ENCODE assay signal across 8 cellular contexts in the genomic region with DNA sequence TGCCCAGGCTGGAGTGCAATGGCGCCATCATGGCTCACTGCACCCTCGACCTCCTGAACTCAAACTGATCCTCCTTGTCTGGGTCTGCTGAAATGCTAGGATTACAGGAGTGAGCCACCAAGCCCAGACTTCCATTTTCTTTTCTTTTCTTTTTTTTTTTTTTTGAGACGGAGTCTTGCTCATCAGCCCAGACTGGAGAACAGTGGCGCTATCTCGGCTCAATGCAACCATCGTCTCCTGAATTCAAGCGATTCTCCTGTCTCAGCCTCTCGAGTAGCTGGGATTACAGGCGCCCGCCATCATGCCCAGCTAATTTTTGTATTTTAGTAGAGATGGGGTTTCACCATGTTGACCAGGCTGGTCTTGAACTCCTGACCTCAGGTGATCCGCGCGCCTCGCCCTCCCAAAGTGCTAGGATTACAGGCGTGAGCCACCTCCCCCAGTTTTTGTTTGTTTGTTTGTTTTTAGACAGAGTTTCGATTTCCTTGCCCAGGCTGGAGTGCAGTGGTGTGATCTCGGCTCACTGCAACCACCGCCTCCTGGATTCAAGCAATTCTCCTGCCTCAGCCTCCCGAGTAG. TPM values are rescaled to one million over a fixed set of nuclear protein-coding genes. Genes with fewer than 3 reads are reported as not detected.
DNase-seq lines count a peak whose midpoint lies in the region; ATAC-seq, FAIRE-seq and TF ChIP-seq lines count a peak whose summit lies in the region.
"Not testable (repeated sequence)": the region's sequence is repeated elsewhere in the genome, so short reads cannot be mapped to it uniquely, and the experiment has no call there.

No MANE protein-coding gene starts in this region.

- not testable (repeated sequence) for H3K9me3 Mint-ChIP-seq in CD4-positive, alpha-beta memory T cell; IgD-negative memory B cell; T-helper 2 cell treated with Interferon-gamma antibody and Interleukin-4, amounts not matched to agents 5 μg/mL and 100 μg/mL, for 36 hours; activated naive CD8-positive, alpha-beta T cell treated with anti-CD3 and anti-CD28 coated beads, Interleukin-2, amount 50 U/mL, for 24 hours

- peak overlapping the region; percentile 94 to 99 (median 97) for H3K27ac Mint-ChIP-seq in CD4-positive, alpha-beta memory T cell
- peak overlapping the region in 2 of 3 donors; percentile 88 to 98 for H3K27ac Mint-ChIP-seq in IgD-negative memory B cell
- peak overlapping the region; percentile 94 for H3K27ac Mint-ChIP-seq in T-helper 2 cell treated with Interferon-gamma antibody and Interleukin-4, amounts not matched to agents 5 μg/mL and 100 μg/mL, for 36 hours
- H3K27ac Mint-ChIP-seq in activated naive CD8-positive, alpha-beta T cell treated with anti-CD3 and anti-CD28 coated beads, Interleukin-2, amount 50 U/mL, for 24 hours = peak overlapping the region; percentile 90

- peaks cover 37% of the 10 kb centered on the region for H3K79me2 ChIP-seq in endothelial cell of umbilical vein (ENCODE audit: control insufficient read depth, insufficient read depth, low read length)

- peak overlapping the region; percentile 42 for H3K4me2 ChIP-seq in endothelial cell of umbilical vein (ENCODE audit: insufficient read depth, low read length)

- peak overlapping the region; percentile 11 for H3K9ac ChIP-seq in endothelial cell of umbilical vein (replicated peaks; ENCODE audit: extremely low read depth, insufficient read depth, low read length)
- H3K9ac ChIP-seq in rectal smooth muscle tissue (ENCODE audit: low read length) = not testable (repeated sequence)

- H3K4me3 ChIP-seq in CD4-positive, alpha-beta memory T cell (ENCODE audit: low read length in 2 of 2) = peak overlapping the region in 1 of 2 donors; percentile 32
- H3K4me3 ChIP-seq in endothelial cell of umbilical vein (replicated peaks in 1 of 3; ENCODE audit: insufficient read depth in 1 of 3, low read depth in 1 of 3, low read length in 3 of 3) = peak overlapping the region in 1 of 3 experiments; percentile 5
- H3K4me3 ChIP-seq in lower lobe of right lung = peak overlapping the region; percentile 31
- peak overlapping the region; percentile 36 for H3K4me3 ChIP-seq in rectal smooth muscle tissue (ENCODE audit: low read length)
- not testable (repeated sequence) for H3K4me3 ChIP-seq in upper lobe of right lung

- H3K9me3 ChIP-seq in CD4-positive, alpha-beta memory T cell (ENCODE audit: control insufficient read depth in 1 of 2, low read length in 2 of 2); endothelial cell of umbilical vein (replicated peaks; ENCODE audit: control insufficient read depth, insufficient read depth, low read length); lower lobe of right lung; upper lobe of right lung: not testable (repeated sequence)

- intact Hi-C loops in CD4-positive, alpha-beta memory T cell (cut with micrococcal nuclease) = loop anchor here (1.0 kb wide), 6 partner anchors 21 to 396 kb away; partner anchors contain the start of genes COPE, DDX49, KXD1 and UBA52
- intact Hi-C loops in endothelial cell of umbilical vein (cut with micrococcal nuclease) = loop anchor here (1.0 kb wide), 4 partner anchors 21 to 66 kb away; partner anchors contain the start of genes KXD1 and UBA52
- intact Hi-C loops in lower lobe of right lung (cut with DNase I); upper lobe of right lung (cut with DNase I): not testable (repeated sequence)

- not testable (repeated sequence) for FAIRE-seq in endothelial cell of umbilical vein (lab: Jason Lieb, UNC)

- peak overlapping the region; percentile 65 for H3K27ac ChIP-seq in CD4-positive, alpha-beta memory T cell (ENCODE audit: low read depth, low read length)
- H3K27ac ChIP-seq in endothelial cell of umbilical vein (ENCODE audit: insufficient read depth, low read depth, low read length); rectal smooth muscle tissue (ENCODE audit: low read depth, low read length): not testable (repeated sequence)
- H3K27ac ChIP-seq in lower lobe of right lung (peak overlapping the region; percentile 62), upper lobe of right lung (peak overlapping the region; percentile 47)

- not testable (repeated sequence) for H3K27me3 ChIP-seq in CD4-positive, alpha-beta memory T cell (ENCODE audit: insufficient read depth, low read length); endothelial cell of umbilical vein (ENCODE audit: control insufficient read depth in 2 of 2, insufficient read depth in 2 of 2, low read length in 2 of 2); lower lobe of right lung (ENCODE audit: low read depth); rectal smooth muscle tissue (ENCODE audit: control insufficient read depth, insufficient read depth, low read length); upper lobe of right lung

- peaks cover 6 to 33% (median 18%) of the 10 kb centered on the region in 4 donors for H3K4me1 Mint-ChIP-seq in CD4-positive, alpha-beta memory T cell
- peaks cover 0 to 15% (median 8%) of the 10 kb centered on the region in 3 donors for H3K4me1 Mint-ChIP-seq in IgD-negative memory B cell
- not testable (repeated sequence) for H3K4me1 Mint-ChIP-seq in T-helper 2 cell treated with Interferon-gamma antibody and Interleukin-4, amounts not matched to agents 5 μg/mL and 100 μg/mL, for 36 hours (ENCODE audit: low read depth)
- peaks cover 17% of the 10 kb centered on the region for H3K4me1 Mint-ChIP-seq in activated naive CD8-positive, alpha-beta T cell treated with anti-CD3 and anti-CD28 coated beads, Interleukin-2, amount 50 U/mL, for 24 hours

- dilution Hi-C loops in endothelial cell of umbilical vein (cut with MboI; ENCODE audit: extremely low pct_ligation_motif_present, low sequenced_read_pairs) = not testable (repeated sequence)

- POLR2A ChIA-PET in CD4-positive, alpha-beta memory T cell (lab: Charles Lee; ENCODE audit: partially characterized antibody) = interaction anchor here (0.6 to 8.1 kb wide), 17 partner anchors 9 to 396 kb away, joined by 3 to 83 read pairs (median 10); partner anchors contain the start of genes COPE, DDX49, FKBP8 and KXD1
- POLR2A ChIA-PET in endothelial cell of umbilical vein (lab: Charles Lee) = interaction anchor here (2.1 kb wide), 1 partner anchor 48 kb away, joined by 5 read pairs; the partner anchor contains the start of gene UBA52

- H3K36me3 ChIP-seq in CD4-positive, alpha-beta memory T cell (ENCODE audit: insufficient read depth, low read length); endothelial cell of umbilical vein (ENCODE audit: control insufficient read depth in 2 of 2, extremely low read depth in 1 of 2, insufficient read depth in 2 of 2, low read length in 2 of 2); lower lobe of right lung; rectal smooth muscle tissue (ENCODE audit: control insufficient read depth, insufficient read depth, low read length); upper lobe of right lung: not testable (repeated sequence)

- not testable (repeated sequence) for ATAC-seq in activated naive CD8-positive, alpha-beta T cell treated with anti-CD3 and anti-CD28 coated beads, Interleukin-2, amount 50 U/mL, for 24 hours; lower lobe of right lung; upper lobe of right lung

- H3K36me3 Mint-ChIP-seq in CD4-positive, alpha-beta memory T cell = peaks cover 0 to 14% of the 10 kb centered on the region in 2 donors
- H3K36me3 Mint-ChIP-seq in IgD-negative memory B cell; T-helper 2 cell treated with Interferon-gamma antibody and Interleukin-4, amounts not matched to agents 5 μg/mL and 100 μg/mL, for 36 hours (ENCODE audit: low read depth); activated naive CD8-positive, alpha-beta T cell treated with anti-CD3 and anti-CD28 coated beads, Interleukin-2, amount 50 U/mL, for 24 hours (ENCODE audit: low read depth): not testable (repeated sequence)

- not testable (repeated sequence) for H4K20me1 ChIP-seq in endothelial cell of umbilical vein (replicated peaks; ENCODE audit: control insufficient read depth, extremely low read depth, insufficient read depth, low read length)

- TF ChIP-seq CTCF in endothelial cell of umbilical vein (IDR thresholded peaks at IDR 0.05; ENCODE audit: extremely low read depth in 1 of 2, insufficient read depth in 1 of 2, low read depth in 1 of 2, low read length in 2 of 2); lower lobe of right lung (IDR thresholded peaks at IDR 0.05); upper lobe of right lung (IDR thresholded peaks at IDR 0.05): not testable (repeated sequence)

- H3K4me3 Mint-ChIP-seq in CD4-positive, alpha-beta memory T cell = peak overlapping the region in 7 of 8 donors; percentile 16 to 96 (median 93)
- H3K4me3 Mint-ChIP-seq in IgD-negative memory B cell = peak overlapping the region in 2 of 4 donors; percentile 17 to 34
- peak overlapping the region; percentile 91 for H3K4me3 Mint-ChIP-seq in T-helper 2 cell treated with Interferon-gamma antibody and Interleukin-4, amounts not matched to agents 5 μg/mL and 100 μg/mL, for 36 hours
- peak overlapping the region; percentile 81 for H3K4me3 Mint-ChIP-seq in activated naive CD8-positive, alpha-beta T cell treated with anti-CD3 and anti-CD28 coated beads, Interleukin-2, amount 50 U/mL, for 24 hours

- peak overlapping the region; percentile 12 for H2AFZ ChIP-seq in endothelial cell of umbilical vein (ENCODE audit: low read depth, low read length)

- TF ChIP-seq POLR2A in endothelial cell of umbilical vein (IDR thresholded peaks at IDR 0.05; ENCODE audit: low read depth, low read length) = not testable (repeated sequence)

- CTCF ChIA-PET in CD4-positive, alpha-beta memory T cell (lab: Charles Lee; ENCODE audit: partially characterized antibody) = interaction anchor here (0.7 to 8.0 kb wide), 8 partner anchors 14 to 324 kb away, joined by 3 to 131 read pairs (median 14); partner anchors contain the start of gene REX1BD
- CTCF ChIA-PET in endothelial cell of umbilical vein (lab: Charles Lee) = interaction anchor here (0.8 to 3.6 kb wide), 6 partner anchors 16 to 324 kb away, joined by 3 to 25 read pairs (median 4); partner anchors contain the start of genes KXD1 and REX1BD

- H3K9me1 ChIP-seq in endothelial cell of umbilical vein (replicated peaks; ENCODE audit: control insufficient read depth, extremely low read depth, insufficient read depth, low read length) = not testable (repeated sequence)

- H3K4me1 ChIP-seq in CD4-positive, alpha-beta memory T cell (ENCODE audit: insufficient read depth, low read length) = peaks cover 29% of the 10 kb centered on the region
- peaks cover 12% of the 10 kb centered on the region for H3K4me1 ChIP-seq in endothelial cell of umbilical vein (ENCODE audit: control insufficient read depth, extremely low read depth, insufficient read depth, low read length)
- H3K4me1 ChIP-seq in lower lobe of right lung = peaks cover 28% of the 10 kb centered on the region
- H3K4me1 ChIP-seq in rectal smooth muscle tissue (ENCODE audit: control insufficient read depth, insufficient read depth, low read length) = not testable (repeated sequence)
- peaks cover 19% of the 10 kb centered on the region for H3K4me1 ChIP-seq in upper lobe of right lung

- BruUV-seq in endothelial cell of umbilical vein (replicated peaks; lab: Mats Ljungman, UMichigan) = not testable (repeated sequence)

- peak in 1 of 5 donors; percentile 14 for DNase-seq in CD4-positive, alpha-beta memory T cell
- not testable (repeated sequence) for DNase-seq in T-helper 2 cell treated with Interferon-gamma antibody and Interleukin-4, amounts not matched to agents 5 μg/mL and 100 μg/mL, for 36 hours (ENCODE audit: low spot score); activated naive CD8-positive, alpha-beta T cell treated with anti-CD3 and anti-CD28 coated beads, Interleukin-2, amount 50 U/mL, for 24 hours; endothelial cell of umbilical vein (ENCODE audit: low read depth, low spot score); lower lobe of right lung; upper lobe of right lung

- not testable (repeated sequence) for H3K27me3 Mint-ChIP-seq in CD4-positive, alpha-beta memory T cell; IgD-negative memory B cell; T-helper 2 cell treated with Interferon-gamma antibody and Interleukin-4, amounts not matched to agents 5 μg/mL and 100 μg/mL, for 36 hours (ENCODE audit: low read depth); activated naive CD8-positive, alpha-beta T cell treated with anti-CD3 and anti-CD28 coated beads, Interleukin-2, amount 50 U/mL, for 24 hours

RNA-seq across cellular contexts. Expression of gene ELL, which starts 1.1 kb away (rescaled TPM):
- 10 to 100 TPM; 34.9 to 35.9 TPM for total RNA-seq in CD4-positive, alpha-beta memory T cell
- polyA plus RNA-seq in CD4-positive, alpha-beta memory T cell = 10 to 100 TPM in 1 of 2 donors, 1 to 10 TPM in 1; 6.5 to 16.7 TPM
- 19.7 TPM for polyA plus RNA-seq in IgD-negative memory B cell
- 15.5 and 18.2 TPM in 2 replicates for total RNA-seq in endothelial cell of umbilical vein
- 9.9 and 13.4 TPM in 2 replicates for polyA plus RNA-seq in endothelial cell of umbilical vein
- polyA plus RNA-seq in endothelial cell of umbilical vein (2011; cell fraction: cytosol; rRNA removed) = 6.0 and 8.9 TPM in 2 replicates
- 17.1 and 19.4 TPM in 2 replicates for polyA plus RNA-seq in endothelial cell of umbilical vein (2011; cell fraction: nucleus; rRNA removed)
- polyA plus RNA-seq in endothelial cell of umbilical vein (2012) = 8.3 and 9.7 TPM in 2 replicates
- polyA minus RNA-seq in endothelial cell of umbilical vein = 8.3 and 11.7 TPM in 2 replicates
- 7.1 TPM for polyA minus RNA-seq in endothelial cell of umbilical vein (2011; cell fraction: cytosol; rRNA and poly(A)+ RNA removed)
- 11.2 and 18.2 TPM in 2 replicates for polyA minus RNA-seq in endothelial cell of umbilical vein (2011; cell fraction: nucleus; rRNA and poly(A)+ RNA removed)
- total RNA-seq in lower lobe of right lung = 19.7 TPM
- total RNA-seq in upper lobe of right lung = 17.7 TPM

RNA-seq across cellular contexts. Expression of gene FKBP8, which starts 20.4 kb away (rescaled TPM):
- total RNA-seq in CD4-positive, alpha-beta memory T cell = 100 to 1,000 TPM; 231 to 249 TPM
- 100 to 1,000 TPM in 1 of 2 donors, 10 to 100 TPM in 1; 82.4 to 130 TPM for polyA plus RNA-seq in CD4-positive, alpha-beta memory T cell
- polyA plus RNA-seq in IgD-negative memory B cell (120 TPM), endothelial cell of umbilical vein (173 and 204 TPM in 2 replicates)
- total RNA-seq in endothelial cell of umbilical vein (150 and 164 TPM in 2 replicates), lower lobe of right lung (195 TPM), upper lobe of right lung (201 TPM)
- 163 and 210 TPM in 2 replicates for polyA plus RNA-seq in endothelial cell of umbilical vein (2011; cell fraction: cytosol; rRNA removed)
- 103 and 121 TPM in 2 replicates for polyA plus RNA-seq in endothelial cell of umbilical vein (2011; cell fraction: nucleus; rRNA removed)
- polyA plus RNA-seq in endothelial cell of umbilical vein (2012) = 130 and 195 TPM in 2 replicates
- 59.0 and 80.1 TPM in 2 replicates for polyA minus RNA-seq in endothelial cell of umbilical vein
- polyA minus RNA-seq in endothelial cell of umbilical vein (2011; cell fraction: cytosol; rRNA and poly(A)+ RNA removed) = 149 TPM
- 20.7 and 32.2 TPM in 2 replicates for polyA minus RNA-seq in endothelial cell of umbilical vein (2011; cell fraction: nucleus; rRNA and poly(A)+ RNA removed)

RNA-seq across cellular contexts. Expression of gene KXD1, which starts 34.7 kb away (rescaled TPM):
- 10 to 100 TPM; 95.3 to 95.6 TPM for total RNA-seq in CD4-positive, alpha-beta memory T cell
- 10 to 100 TPM; 88.8 to 94.3 TPM for polyA plus RNA-seq in CD4-positive, alpha-beta memory T cell
- polyA plus RNA-seq in IgD-negative memory B cell = 82.8 TPM
- 127 and 134 TPM in 2 replicates for total RNA-seq in endothelial cell of umbilical vein
- polyA plus RNA-seq in endothelial cell of umbilical vein = 186 and 236 TPM in 2 replicates
- 181 and 184 TPM in 2 replicates for polyA plus RNA-seq in endothelial cell of umbilical vein (2011; cell fraction: cytosol; rRNA removed)
- polyA plus RNA-seq in endothelial cell of umbilical vein (2011; cell fraction: nucleus; rRNA removed) = 119 and 122 TPM in 2 replicates
- polyA plus RNA-seq in endothelial cell of umbilical vein (2012) = 121 and 147 TPM in 2 replicates
- polyA minus RNA-seq in endothelial cell of umbilical vein = 136 and 138 TPM in 2 replicates
- 54.0 TPM for polyA minus RNA-seq in endothelial cell of umbilical vein (2011; cell fraction: cytosol; rRNA and poly(A)+ RNA removed)
- polyA minus RNA-seq in endothelial cell of umbilical vein (2011; cell fraction: nucleus; rRNA and poly(A)+ RNA removed) = 24.3 and 32.2 TPM in 2 replicates
- 71.9 TPM for total RNA-seq in lower lobe of right lung
- 68.3 TPM for total RNA-seq in upper lobe of right lung

RNA-seq across cellular contexts. Expression of gene UBA52, which starts 48.7 kb away (rescaled TPM):
- 1,000 to 10,000 TPM; 1,962 to 1,978 TPM for total RNA-seq in CD4-positive, alpha-beta memory T cell
- polyA plus RNA-seq in CD4-positive, alpha-beta memory T cell = 1,000 to 10,000 TPM; 1,135 to 1,692 TPM
- polyA plus RNA-seq in IgD-negative memory B cell = 1,891 TPM
- total RNA-seq in endothelial cell of umbilical vein = 1,218 and 1,221 TPM in 2 replicates
- polyA plus RNA-seq in endothelial cell of umbilical vein = 3,506 and 3,571 TPM in 2 replicates
- polyA plus RNA-seq in endothelial cell of umbilical vein (2011; cell fraction: cytosol; rRNA removed) = 2,771 and 2,866 TPM in 2 replicates
- 575 and 662 TPM in 2 replicates for polyA plus RNA-seq in endothelial cell of umbilical vein (2011; cell fraction: nucleus; rRNA removed)
- polyA plus RNA-seq in endothelial cell of umbilical vein (2012) = 2,341 and 2,861 TPM in 2 replicates
- polyA minus RNA-seq in endothelial cell of umbilical vein = 1,836 and 1,951 TPM in 2 replicates
- 681 TPM for polyA minus RNA-seq in endothelial cell of umbilical vein (2011; cell fraction: cytosol; rRNA and poly(A)+ RNA removed)
- 118 and 161 TPM in 2 replicates for polyA minus RNA-seq in endothelial cell of umbilical vein (2011; cell fraction: nucleus; rRNA and poly(A)+ RNA removed)
- 884 TPM for total RNA-seq in lower lobe of right lung
- 840 TPM for total RNA-seq in upper lobe of right lung
